In the genomic region with DNA sequence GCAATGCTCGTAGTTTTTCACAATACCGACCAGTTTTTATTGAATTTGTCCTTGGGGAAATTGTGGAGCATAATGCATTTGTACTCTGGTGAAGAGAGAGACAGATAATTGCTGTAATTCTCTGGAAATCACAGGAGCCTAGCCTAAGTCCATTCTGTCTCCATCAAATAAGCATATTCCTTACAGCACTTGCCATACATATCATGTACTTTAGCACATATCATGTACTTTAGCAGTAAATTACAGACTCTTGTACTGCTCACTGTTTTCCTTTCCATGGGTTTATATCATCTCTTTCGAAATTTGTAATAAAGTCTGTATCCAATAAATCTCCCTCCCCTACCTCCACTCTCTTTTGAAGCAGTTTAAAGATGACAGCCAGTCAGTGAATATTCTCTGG, we compare ENCODE assay signal across 28 cellular contexts.
"Had no signal": no experiment of that assay in that cellular context is flagged by ENCODE, and none has a peak within 500 bp of the region (broad histone marks: within the 10 kb centered on the region; RNA-seq: fewer than 3 reads in every experiment).

No MANE protein-coding gene starts in this region.

- H3K27ac ChIP-seq: stomach, suprapubic skin, testis, thoracic aorta, thyroid gland, tibial artery, tibial nerve, transverse colon, upper lobe of left lung, upper lobe of right lung, uterus, vagina had no signal

- ATAC-seq: stimulated activated effector memory CD8-positive, alpha-beta T cell treated with anti-CD3 and anti-CD28 coated beads, Interleukin-12 subunit alpha, Interleukin-12 subunit beta, amount 100 ng/mL, for 72 hours; stimulated activated memory B cell treated with anti-CD40 and anti-IgM and Interleukin-4, amounts not matched to agents 10 μg/mL and 1 μg/mL and 100 μg/mL, for 72 hours; stimulated activated naive B cell treated with anti-CD40 and anti-IgM and Interleukin-4, amounts not matched to agents 10 μg/mL and 1 μg/mL and 100 μg/mL, for 72 hours; stimulated activated naive CD8-positive, alpha-beta T cell treated with anti-CD3 and anti-CD28 coated beads, Interleukin-15, amount 100 ng/mL, for 72 hours; stimulated activated naive CD8-positive, alpha-beta T cell treated with anti-CD3 and anti-CD28 coated beads, Interleukin-15, Interleukin-2, amounts not matched to agents 100 U/mL and 50 U/mL, for 24 hours; upper lobe of right lung had no signal

- H3K27ac Mint-ChIP-seq: stimulated activated effector memory CD8-positive, alpha-beta T cell treated with anti-CD3 and anti-CD28 coated beads, Interleukin-12 subunit alpha, Interleukin-12 subunit beta, amount 100 ng/mL, for 72 hours; stimulated activated memory B cell treated with anti-CD40 and anti-IgM and Interleukin-4, amounts not matched to agents 10 μg/mL and 1 μg/mL and 100 μg/mL, for 72 hours; stimulated activated naive B cell treated with anti-CD40 and anti-IgM and Interleukin-4, amounts not matched to agents 10 μg/mL and 1 μg/mL and 100 μg/mL, for 72 hours; stimulated activated naive CD8-positive, alpha-beta T cell treated with anti-CD3 and anti-CD28 coated beads, Interleukin-15, amount 100 ng/mL, for 72 hours; stimulated activated naive CD8-positive, alpha-beta T cell treated with anti-CD3 and anti-CD28 coated beads, Interleukin-15, Interleukin-2, amounts not matched to agents 100 ng/mL and 50 ng/mL, for 24 hours; type B pancreatic cell had no signal

- H3K9me3 Mint-ChIP-seq: stimulated activated naive CD8-positive, alpha-beta T cell treated with anti-CD3 and anti-CD28 coated beads, Interleukin-15, Interleukin-2, amounts not matched to agents 100 ng/mL and 50 ng/mL, for 24 hours; type B pancreatic cell had no signal

- H3K4me1 Mint-ChIP-seq: stimulated activated effector memory CD8-positive, alpha-beta T cell treated with anti-CD3 and anti-CD28 coated beads, Interleukin-12 subunit alpha, Interleukin-12 subunit beta, amount 100 ng/mL, for 72 hours; stimulated activated memory B cell treated with anti-CD40 and anti-IgM and Interleukin-4, amounts not matched to agents 10 μg/mL and 1 μg/mL and 100 μg/mL, for 72 hours; stimulated activated naive B cell treated with anti-CD40 and anti-IgM and Interleukin-4, amounts not matched to agents 10 μg/mL and 1 μg/mL and 100 μg/mL, for 72 hours; stimulated activated naive CD8-positive, alpha-beta T cell treated with anti-CD3 and anti-CD28 coated beads, Interleukin-15, amount 100 ng/mL, for 72 hours had no signal

- H3K36me3 Mint-ChIP-seq: stimulated activated effector memory CD8-positive, alpha-beta T cell treated with anti-CD3 and anti-CD28 coated beads, Interleukin-12 subunit alpha, Interleukin-12 subunit beta, amount 100 ng/mL, for 72 hours; stimulated activated memory B cell treated with anti-CD40 and anti-IgM and Interleukin-4, amounts not matched to agents 10 μg/mL and 1 μg/mL and 100 μg/mL, for 72 hours; stimulated activated naive B cell treated with anti-CD40 and anti-IgM and Interleukin-4, amounts not matched to agents 10 μg/mL and 1 μg/mL and 100 μg/mL, for 72 hours; type B pancreatic cell had no signal

- H3K4me3 Mint-ChIP-seq: stimulated activated effector memory CD8-positive, alpha-beta T cell treated with anti-CD3 and anti-CD28 coated beads, Interleukin-12 subunit alpha, Interleukin-12 subunit beta, amount 100 ng/mL, for 72 hours; stimulated activated memory B cell treated with anti-CD40 and anti-IgM and Interleukin-4, amounts not matched to agents 10 μg/mL and 1 μg/mL and 100 μg/mL, for 72 hours; stimulated activated naive B cell treated with anti-CD40 and anti-IgM and Interleukin-4, amounts not matched to agents 10 μg/mL and 1 μg/mL and 100 μg/mL, for 72 hours; stimulated activated naive CD8-positive, alpha-beta T cell treated with anti-CD3 and anti-CD28 coated beads, Interleukin-15, amount 100 ng/mL, for 72 hours; stimulated activated naive CD8-positive, alpha-beta T cell treated with anti-CD3 and anti-CD28 coated beads, Interleukin-15, Interleukin-2, amounts not matched to agents 100 ng/mL and 50 ng/mL, for 24 hours; type B pancreatic cell had no signal

- DNase-seq: stimulated activated CD4-positive, alpha-beta T cell treated with anti-CD3 and anti-CD28 coated beads, Interleukin-2, amount 100 ng/mL, for 48 hours; stimulated activated CD4-positive, alpha-beta T cell treated with anti-CD3 and anti-CD28 coated beads, Interleukin-4, amount 100 ng/mL, for 1 hour; stimulated activated CD4-positive, alpha-beta T cell treated with anti-CD3 and anti-CD28 coated beads, Interleukin-4, amount 100 ng/mL, for 24 hours; stimulated activated CD4-positive, alpha-beta T cell treated with anti-CD3 and anti-CD28 coated beads, Interleukin-4, amount 100 ng/mL, for 4 hours; stimulated activated CD8-positive, alpha-beta memory T cell treated with anti-CD3 and anti-CD28 coated beads, Interleukin-4, amount 100 ng/mL, for 48 hours; stimulated activated naive B cell treated with anti-CD40 and anti-IgM and Interleukin-4, amounts not matched to agents 10 μg/mL and 1 μg/mL and 100 μg/mL, for 72 hours; stimulated activated naive CD4-positive, alpha-beta T cell; stimulated activated naive CD4-positive, alpha-beta T cell treated with Interleukin-2 at 50 U/mL for 16 hours; stimulated activated naive CD8-positive, alpha-beta T cell treated with anti-CD3 and anti-CD28 coated beads, Interleukin-15, amount 100 ng/mL, for 72 hours; stimulated activated naive CD8-positive, alpha-beta T cell treated with anti-CD3 and anti-CD28 coated beads, Interleukin-15, Interleukin-2, amounts not matched to agents 100 U/mL and 50 U/mL, for 24 hours; stomach; substantia nigra; testis; thyroid gland; tibial artery; transverse colon; trophoblast cell; upper lobe of left lung; upper lobe of right lung; uterus had no signal

- H3K4me3 ChIP-seq: stomach, suprapubic skin, testis, thoracic aorta, thyroid gland, tibial artery, tibial nerve, transverse colon, upper lobe of left lung, upper lobe of right lung, uterus, vagina had no signal

- H3K9me3 ChIP-seq: stomach, suprapubic skin, testis, thoracic aorta, thyroid gland, tibial artery, tibial nerve, transverse colon, upper lobe of left lung, upper lobe of right lung, uterus, vagina had no signal

- H3K36me3 ChIP-seq: stomach, suprapubic skin, thoracic aorta, thyroid gland, tibial artery, tibial nerve, transverse colon, upper lobe of left lung, upper lobe of right lung, uterus, vagina had no signal

- H3K27me3 ChIP-seq: stomach, suprapubic skin, testis, thyroid gland, tibial artery, tibial nerve, transverse colon, upper lobe of left lung, upper lobe of right lung, uterus, vagina had no signal

- H3K27me3 Mint-ChIP-seq: stimulated activated memory B cell treated with anti-CD40 and anti-IgM and Interleukin-4, amounts not matched to agents 10 μg/mL and 1 μg/mL and 100 μg/mL, for 72 hours; stimulated activated naive B cell treated with anti-CD40 and anti-IgM and Interleukin-4, amounts not matched to agents 10 μg/mL and 1 μg/mL and 100 μg/mL, for 72 hours; stimulated activated naive CD8-positive, alpha-beta T cell treated with anti-CD3 and anti-CD28 coated beads, Interleukin-15, amount 100 ng/mL, for 72 hours; stimulated activated naive CD8-positive, alpha-beta T cell treated with anti-CD3 and anti-CD28 coated beads, Interleukin-15, Interleukin-2, amounts not matched to agents 100 ng/mL and 50 ng/mL, for 24 hours; type B pancreatic cell had no signal
